In genomic region chr5:1212881-1213280, GRCh38 we compare ENCODE assay signal across 27 cellular contexts. TPM values are rescaled to one million over a fixed set of nuclear protein-coding genes. Genes with fewer than 3 reads are reported as not detected.
"Had no signal": no experiment of that assay in that cellular context is flagged by ENCODE, and none has a peak within 500 bp of the region (broad histone marks: within the 10 kb centered on the region; RNA-seq: fewer than 3 reads in every experiment).

No MANE protein-coding gene starts in this region.

- H3K9me3 Mint-ChIP-seq: activated CD4-positive, alpha-beta T cell treated with anti-CD3 and anti-CD28 coated beads, Interleukin-2, amount 10 ng/mL, durations not matched to agents 24 days and 14 days; activated naive CD4-positive, alpha-beta T cell treated with anti-CD3 and anti-CD28 coated beads, Interleukin-2, amount 50 U/mL, for 24 hours; activated T-cell treated with anti-CD3 and anti-CD28 coated beads, Interleukin-2, amount 50 U/mL, for 24 hours; activated T-helper 1 cell treated with anti-CD3 and anti-CD28 coated beads, Interleukin-12 subunit alpha, Interleukin-12 subunit beta, Interleukin-2, Interleukin-4 antibody, amounts not matched to agents 30 ng/mL and 10 ng/mL and 1 ng/mL, durations not matched to agents 14 hours and 24 hours and 36 hours had no signal

- DNase-seq: activated B cell treated with CpG ODN at 0.5 μM for 24 hours; activated CD4-positive, alpha-beta T cell treated with anti-CD3 and anti-CD28 coated beads for 1 hour; activated CD4-positive, alpha-beta T cell treated with anti-CD3 and anti-CD28 coated beads, Interleukin-2, amount 10 ng/mL, durations not matched to agents 24 days and 14 days; activated CD4-positive, alpha-beta T cell treated with anti-CD3 and anti-CD28 coated beads, Interleukin-2, amount 50 U/mL, for 48 hours; activated CD8-positive, alpha-beta memory T cell treated with anti-CD3 and anti-CD28 coated beads, Interleukin-2, amount 10 ng/mL, durations not matched to agents 7 days and 5 days; activated effector memory CD4-positive, alpha-beta T cell treated with Interleukin-2 at 50 U/mL for 16 hours; activated naive CD4-positive, alpha-beta T cell; activated T-cell treated with anti-CD3 and anti-CD28 coated beads, Interleukin-2, amount 50 U/mL, for 24 hours; Karpas-422; MM.1S; NCI-H1105; NCI-H1436 treated with DMSO at 0.1 percent for 48 hours; NCI-H187; NCI-H2081; NCI-H446; NCI-H524; Peyer's patch; SHP77 treated with DMSO at 0.1 percent for 48 hours; T-helper 9 cell had no signal

- H3K4me1 Mint-ChIP-seq: activated B cell treated with CpG ODN at 0.5 μM for 24 hours; activated CD4-positive, alpha-beta T cell treated with anti-CD3 and anti-CD28 coated beads, Interleukin-2, amount 10 ng/mL, durations not matched to agents 24 days and 14 days; activated CD8-positive, alpha-beta memory T cell treated with anti-CD3 and anti-CD28 coated beads, Interleukin-2, amount 10 ng/mL, durations not matched to agents 7 days and 5 days; brain had no signal

- H3K4me3 ChIP-seq: K562, Peyer's patch had no signal

- H3K4me1 ChIP-seq: Peyer's patch had no signal

- ATAC-seq: activated CD8-positive, alpha-beta memory T cell treated with anti-CD3 and anti-CD28 coated beads, Interleukin-2, amount 10 ng/mL, durations not matched to agents 7 days and 5 days; K562; T-helper 17 cell had no signal

- H3K27me3 Mint-ChIP-seq: activated CD4-positive, alpha-beta T cell treated with anti-CD3 and anti-CD28 coated beads, Interleukin-2, amount 10 ng/mL, durations not matched to agents 24 days and 14 days; activated naive CD4-positive, alpha-beta T cell treated with anti-CD3 and anti-CD28 coated beads, Interleukin-2, amount 50 U/mL, for 24 hours; activated T-cell treated with anti-CD3 and anti-CD28 coated beads, Interleukin-2, amount 50 U/mL, for 24 hours; T-helper 17 cell had no signal

- H3K36me3 Mint-ChIP-seq: activated CD8-positive, alpha-beta memory T cell treated with anti-CD3 and anti-CD28 coated beads, Interleukin-2, amount 10 ng/mL, durations not matched to agents 7 days and 5 days; activated naive CD4-positive, alpha-beta T cell treated with anti-CD3 and anti-CD28 coated beads, Interleukin-2, amount 50 U/mL, for 24 hours; brain had no signal

- H3K27me3 ChIP-seq: Peyer's patch had no signal

- H3K27ac ChIP-seq: Peyer's patch, RWPE1 had no signal

- H3K9me3 ChIP-seq: Peyer's patch had no signal

- H3K4me3 Mint-ChIP-seq: activated B cell treated with CpG ODN at 0.5 μM for 24 hours; activated CD4-positive, alpha-beta T cell treated with anti-CD3 and anti-CD28 coated beads, Interleukin-2, amount 10 ng/mL, durations not matched to agents 24 days and 14 days; activated CD8-positive, alpha-beta memory T cell treated with anti-CD3 and anti-CD28 coated beads, Interleukin-2, amount 10 ng/mL, durations not matched to agents 7 days and 5 days; activated naive CD4-positive, alpha-beta T cell treated with anti-CD3 and anti-CD28 coated beads, Interleukin-2, amount 50 U/mL, for 24 hours; activated T-cell treated with anti-CD3 and anti-CD28 coated beads, Interleukin-2, amount 50 U/mL, for 24 hours; activated T-helper 1 cell treated with anti-CD3 and anti-CD28 coated beads, Interleukin-12 subunit alpha, Interleukin-12 subunit beta, Interleukin-2, Interleukin-4 antibody, amounts not matched to agents 30 ng/mL and 10 ng/mL and 1 ng/mL, durations not matched to agents 14 hours and 24 hours and 36 hours; brain; T-helper 17 cell had no signal

- H3K27ac Mint-ChIP-seq: activated B cell treated with CpG ODN at 0.5 μM for 24 hours; activated CD4-positive, alpha-beta T cell treated with anti-CD3 and anti-CD28 coated beads, Interleukin-2, amount 10 ng/mL, durations not matched to agents 24 days and 14 days; activated CD8-positive, alpha-beta memory T cell treated with anti-CD3 and anti-CD28 coated beads, Interleukin-2, amount 10 ng/mL, durations not matched to agents 7 days and 5 days; activated naive CD4-positive, alpha-beta T cell treated with anti-CD3 and anti-CD28 coated beads, Interleukin-2, amount 50 U/mL, for 24 hours; activated T-cell treated with anti-CD3 and anti-CD28 coated beads, Interleukin-2, amount 50 U/mL, for 24 hours; activated T-helper 1 cell treated with anti-CD3 and anti-CD28 coated beads, Interleukin-12 subunit alpha, Interleukin-12 subunit beta, Interleukin-2, Interleukin-4 antibody, amounts not matched to agents 30 ng/mL and 10 ng/mL and 1 ng/mL, durations not matched to agents 14 hours and 24 hours and 36 hours; brain; T-helper 17 cell had no signal

RNA-seq across cellular contexts. Expression of gene SLC6A19, which starts 11.5 kb away (rescaled TPM):
- total RNA-seq: activated B cell treated with CpG ODN at 0.5 μM for 24 hours; activated CD4-positive, alpha-beta T cell treated with anti-CD3 and anti-CD28 coated beads, Interleukin-2, amount 10 ng/mL, durations not matched to agents 24 days and 14 days; activated CD8-positive, alpha-beta memory T cell treated with anti-CD3 and anti-CD28 coated beads, Interleukin-2, amount 10 ng/mL, durations not matched to agents 7 days and 5 days; activated T-helper 1 cell treated with anti-CD3 and anti-CD28 coated beads, Interleukin-12 subunit alpha, Interleukin-12 subunit beta, Interleukin-2, Interleukin-4 antibody, amounts not matched to agents 30 ng/mL and 10 ng/mL and 1 ng/mL, durations not matched to agents 14 hours and 24 hours and 36 hours; astrocyte; SK-MEL-5; T-helper 17 cell had no signal

RNA-seq across cellular contexts. Expression of gene SLC6A18, which starts 12.3 kb away (rescaled TPM):
- total RNA-seq: activated B cell treated with CpG ODN at 0.5 μM for 24 hours; activated CD4-positive, alpha-beta T cell treated with anti-CD3 and anti-CD28 coated beads, Interleukin-2, amount 10 ng/mL, durations not matched to agents 24 days and 14 days; activated CD8-positive, alpha-beta memory T cell treated with anti-CD3 and anti-CD28 coated beads, Interleukin-2, amount 10 ng/mL, durations not matched to agents 7 days and 5 days; activated T-helper 1 cell treated with anti-CD3 and anti-CD28 coated beads, Interleukin-12 subunit alpha, Interleukin-12 subunit beta, Interleukin-2, Interleukin-4 antibody, amounts not matched to agents 30 ng/mL and 10 ng/mL and 1 ng/mL, durations not matched to agents 14 hours and 24 hours and 36 hours; astrocyte; K562; SK-MEL-5; T-helper 17 cell had no signal
